In genomic region chr22:38732251-38732815, GRCh38 we compare ENCODE assay signal across 10 cellular contexts. TPM values are rescaled to one million over a fixed set of nuclear protein-coding genes. Genes with fewer than 3 reads are reported as not detected.
DNase-seq lines count a peak whose midpoint lies in the region; ATAC-seq and TF ChIP-seq lines count a peak whose summit lies in the region.
"Had no signal": no experiment of that assay in that cellular context is flagged by ENCODE, and none has a peak within 500 bp of the region (broad histone marks: within the 10 kb centered on the region; RNA-seq: fewer than 3 reads in every experiment).

No MANE protein-coding gene starts in this region.

- CTCF ChIA-PET in activated naive CD4-positive, alpha-beta T cell treated with anti-CD3 and anti-CD28 coated beads for 36 hours (lab: Charles Lee), result interaction anchor here (1.0 to 2.3 kb wide), 8 partner anchors 9 to 60 kb away, joined by 3 to 14 read pairs (median 4); no protein-coding TSS in a partner anchor

- no peak for TF ChIP-seq POLR2A in thyroid gland (IDR thresholded peaks at IDR 0.05)

- H3K36me3 ChIP-seq in thyroid gland, result peaks cover 52 to 68% of the 10 kb centered on the region in 2 donors

- H3K4me3 Mint-ChIP-seq in activated naive CD4-positive, alpha-beta T cell treated with anti-CD3 and anti-CD28 coated beads for 36 hours, result no peak overlapping the region
- no peak overlapping the region for H3K4me3 Mint-ChIP-seq in activated naive CD8-positive, alpha-beta T cell treated with anti-CD3 and anti-CD28 coated beads, Interleukin-2, amount 10 ng/mL, durations not matched to agents 7 days and 5 days
- H3K4me3 Mint-ChIP-seq: activated B cell treated with CpG ODN at 0.5 μM for 24 hours had no signal

- H3K4me1 ChIP-seq in thyroid gland, result peaks cover 22 to 45% of the 10 kb centered on the region in 2 donors

- no peaks in the 10 kb centered on the region for H3K27me3 ChIP-seq in thyroid gland

- no peak for TF ChIP-seq CTCF in thyroid gland (IDR thresholded peaks at IDR 0.05)

- ATAC-seq in activated naive CD8-positive, alpha-beta T cell treated with anti-CD3 and anti-CD28 coated beads, Interleukin-2, amount 10 ng/mL, durations not matched to agents 7 days and 5 days (ENCODE audit: low read depth), result no peak
- ATAC-seq in GM21529 (IDR thresholded peaks at IDR 0.05; ENCODE audit: unreplicated experiment), result no peak

- peaks cover 24% of the 10 kb centered on the region for H3K4me1 Mint-ChIP-seq in activated naive CD4-positive, alpha-beta T cell treated with anti-CD3 and anti-CD28 coated beads for 36 hours (ENCODE audit: low read depth)
- H3K4me1 Mint-ChIP-seq in activated naive CD8-positive, alpha-beta T cell treated with anti-CD3 and anti-CD28 coated beads, Interleukin-2, amount 10 ng/mL, durations not matched to agents 7 days and 5 days, result peaks cover 19% of the 10 kb centered on the region

- no peaks in the 10 kb centered on the region for H3K27me3 Mint-ChIP-seq in activated naive CD4-positive, alpha-beta T cell treated with anti-CD3 and anti-CD28 coated beads for 36 hours (ENCODE audit: low read depth)
- H3K27me3 Mint-ChIP-seq in activated naive CD8-positive, alpha-beta T cell treated with anti-CD3 and anti-CD28 coated beads, Interleukin-2, amount 10 ng/mL, durations not matched to agents 7 days and 5 days, result no peaks in the 10 kb centered on the region
- H3K27me3 Mint-ChIP-seq: activated B cell treated with CpG ODN at 0.5 μM for 24 hours had no signal

- POLR2A ChIA-PET in activated naive CD8-positive, alpha-beta T cell treated with anti-CD3 and anti-CD28 coated beads, Interleukin-2, amount 10 ng/mL, durations not matched to agents 7 days and 5 days (lab: Charles Lee), result interaction anchor here (0.7 to 16.1 kb wide), 8 partner anchors 8 to 111 kb away, joined by 3 to 386 read pairs (median 11); partner anchors contain the start of genes GTPBP1, NPTXR and SUN2

- WGBS in thyroid gland, 2 donors, result 68 to 83% methylated on average over 13 of the region's 13 CpGs

- no peaks in the 10 kb centered on the region for H3K9me3 ChIP-seq in thyroid gland

- no peak overlapping the region for H3K4me3 ChIP-seq in thyroid gland (replicated peaks in 1 of 3)

- H3K9me3 Mint-ChIP-seq in activated naive CD4-positive, alpha-beta T cell treated with anti-CD3 and anti-CD28 coated beads for 36 hours, result no peaks in the 10 kb centered on the region
- no peaks in the 10 kb centered on the region for H3K9me3 Mint-ChIP-seq in activated naive CD8-positive, alpha-beta T cell treated with anti-CD3 and anti-CD28 coated beads, Interleukin-2, amount 10 ng/mL, durations not matched to agents 7 days and 5 days
- H3K9me3 Mint-ChIP-seq: activated B cell treated with CpG ODN at 0.5 μM for 24 hours had no signal

- H3K27ac ChIP-seq in thyroid gland, result peak overlapping the region in 2 of 3 donors; percentile 85 to 92

- peaks cover 25% of the 10 kb centered on the region for H3K36me3 Mint-ChIP-seq in activated naive CD4-positive, alpha-beta T cell treated with anti-CD3 and anti-CD28 coated beads for 36 hours (ENCODE audit: low read depth)
- peaks cover 23% of the 10 kb centered on the region for H3K36me3 Mint-ChIP-seq in activated naive CD8-positive, alpha-beta T cell treated with anti-CD3 and anti-CD28 coated beads, Interleukin-2, amount 10 ng/mL, durations not matched to agents 7 days and 5 days

- no peak overlapping the region for H3K27ac Mint-ChIP-seq in activated naive CD4-positive, alpha-beta T cell treated with anti-CD3 and anti-CD28 coated beads for 36 hours
- H3K27ac Mint-ChIP-seq in activated naive CD8-positive, alpha-beta T cell treated with anti-CD3 and anti-CD28 coated beads, Interleukin-2, amount 10 ng/mL, durations not matched to agents 7 days and 5 days, result peak overlapping the region; percentile 65

- intact Hi-C loops in activated naive CD4-positive, alpha-beta T cell treated with anti-CD3 and anti-CD28 coated beads for 36 hours (cut with micrococcal nuclease), result no loop called here
- intact Hi-C loops in thyroid gland (cut with DNase I), result no loop called here

- DNase-seq in activated naive CD4-positive, alpha-beta T cell treated with anti-CD3 and anti-CD28 coated beads for 36 hours, result peak; percentile 5
- no peak for DNase-seq in activated naive CD4-positive, alpha-beta T cell (lab: John Stamatoyannopoulos, UW)
- DNase-seq in activated naive CD8-positive, alpha-beta T cell treated with anti-CD3 and anti-CD28 coated beads, Interleukin-2, amount 10 ng/mL, durations not matched to agents 7 days and 5 days, result peak; percentile 40
- DNase-seq in midbrain (lab: John Stamatoyannopoulos, UW) (peak; percentile 37), thyroid gland (peak in 1 of 2 donors; percentile 56), NCI-H128 (lab: John Stamatoyannopoulos, UW; ENCODE audit: unreplicated experiment) (no peak), GOT3 (lab: John Stamatoyannopoulos, UW) (no peak)
- DNase-seq: activated B cell treated with CpG ODN at 0.5 μM for 24 hours, NCI-H1048 had no signal

RNA-seq across cellular contexts. Expression of gene SUN2, which starts 23.5 kb away (rescaled TPM):
- 100 to 1,000 TPM; 120 to 121 TPM for total RNA-seq in activated naive CD4-positive, alpha-beta T cell treated with anti-CD3 and anti-CD28 coated beads for 36 hours
- 100 to 1,000 TPM; 607 to 626 TPM for total RNA-seq in activated naive CD8-positive, alpha-beta T cell treated with anti-CD3 and anti-CD28 coated beads, Interleukin-2, amount 10 ng/mL, durations not matched to agents 7 days and 5 days
- total RNA-seq in thyroid gland, result 100 to 1,000 TPM; 137 to 356 (median 153) TPM

RNA-seq across cellular contexts. Expression of gene GTPBP1, which starts 26.6 kb away (rescaled TPM):
- total RNA-seq in activated naive CD4-positive, alpha-beta T cell treated with anti-CD3 and anti-CD28 coated beads for 36 hours, result 100 to 1,000 TPM in 1 of 2 experiments, 10 to 100 TPM in 1; 98.9 to 107 TPM
- 10 to 100 TPM; 98.6 TPM for total RNA-seq in activated naive CD8-positive, alpha-beta T cell treated with anti-CD3 and anti-CD28 coated beads, Interleukin-2, amount 10 ng/mL, durations not matched to agents 7 days and 5 days
- 100 to 1,000 TPM in 1 of 4 donors, 10 to 100 TPM in 3; 51.6 to 117 (median 69.6) TPM for total RNA-seq in thyroid gland

RNA-seq across cellular contexts. Expression of gene JOSD1, which starts 31.6 kb away (rescaled TPM):
- total RNA-seq in activated naive CD4-positive, alpha-beta T cell treated with anti-CD3 and anti-CD28 coated beads for 36 hours, result 10 to 100 TPM; 48.9 to 54.3 TPM
- total RNA-seq in activated naive CD8-positive, alpha-beta T cell treated with anti-CD3 and anti-CD28 coated beads, Interleukin-2, amount 10 ng/mL, durations not matched to agents 7 days and 5 days, result 10 to 100 TPM; 59.1 to 61.6 TPM
- 10 to 100 TPM; 46.7 to 76.6 (median 62.2) TPM for total RNA-seq in thyroid gland

RNA-seq across cellular contexts. Expression of gene TOMM22, which starts 50.6 kb away (rescaled TPM):
- total RNA-seq in activated naive CD4-positive, alpha-beta T cell treated with anti-CD3 and anti-CD28 coated beads for 36 hours, result 100 to 1,000 TPM; 151 to 154 TPM
- total RNA-seq in activated naive CD8-positive, alpha-beta T cell treated with anti-CD3 and anti-CD28 coated beads, Interleukin-2, amount 10 ng/mL, durations not matched to agents 7 days and 5 days, result 10 to 100 TPM; 58.7 to 60.4 TPM
- total RNA-seq in thyroid gland, result 10 to 100 TPM; 39.4 to 61.3 (median 45.8) TPM

Comparison
In these comparisons a context has a peak if more than half of its experiments do, and no peak if none do; other contexts are left out.
1. DNase-seq: peak in activated naive CD4-positive, alpha-beta T cell treated with anti-CD3 and anti-CD28 coated beads for 36 hours (single experiment), activated naive CD8-positive, alpha-beta T cell treated with anti-CD3 and anti-CD28 coated beads, Interleukin-2, amount 10 ng/mL, durations not matched to agents 7 days and 5 days (single experiment) and midbrain (single experiment); none in activated naive CD4-positive, alpha-beta T cell (0 of 4), NCI-H128 (single experiment) and GOT3 (single experiment).